18 cellular contexts compared by ENCODE assay signal in genomic region chr7:74044366-74045350, GRCh38. TPM values are rescaled to one million over a fixed set of nuclear protein-coding genes. Genes with fewer than 3 reads are reported as not detected.
DNase-seq lines count a peak whose midpoint lies in the region; ATAC-seq and TF ChIP-seq lines count a peak whose summit lies in the region.
"Had no signal": no experiment of that assay in that cellular context is flagged by ENCODE, and none has a peak within 500 bp of the region (broad histone marks: within the 10 kb centered on the region; RNA-seq: fewer than 3 reads in every experiment).

No MANE protein-coding gene starts in this region.

- H2AFZ ChIP-seq in SK-N-SH (ENCODE audit: low read depth) = no peak overlapping the region
- H2AFZ ChIP-seq: PC-9 had no signal

- H3K4me3 ChIP-seq in SK-N-SH (ENCODE audit: low read depth in 2 of 2, low read length in 1 of 2) = no peak overlapping the region
- no peak overlapping the region for H3K4me3 ChIP-seq in ascending aorta
- H3K4me3 ChIP-seq in thoracic aorta = no peak overlapping the region
- H3K4me3 ChIP-seq: PC-9 had no signal

- TF ChIP-seq CTCF in SK-N-SH (IDR thresholded peaks at IDR 0.05) = no peak
- no peak for TF ChIP-seq CTCF in ascending aorta (IDR thresholded peaks at IDR 0.05)
- TF ChIP-seq CTCF in thoracic aorta (IDR thresholded peaks at IDR 0.05) = no peak

- WGBS in SK-N-SH (ENCODE audit: low lambda C conversion rate) = 85% methylated on average over 20 of the region's 20 CpGs

- H4K20me1 ChIP-seq in SK-N-SH (ENCODE audit: insufficient read depth) = no peaks in the 10 kb centered on the region

- no peaks in the 10 kb centered on the region for H3K27me3 Mint-ChIP-seq in activated CD4-positive, alpha-beta T cell treated with anti-CD3 and anti-CD28 coated beads, Interleukin-2, amount 10 ng/mL, durations not matched to agents 24 days and 14 days

- H3K9me3 ChIP-seq in SK-N-SH (no peaks in the 10 kb centered on the region), ascending aorta (no peaks in the 10 kb centered on the region), thoracic aorta (no peaks in the 10 kb centered on the region)

- CTCF ChIA-PET in SK-N-SH (lab: Yijun Ruan, JAX) = interaction anchor here (0.5 to 12.6 kb wide), 11 partner anchors 10 to 1621 kb away, joined by 3 to 107 read pairs (median 4); partner anchors contain the start of genes EIF4H and ELN

- H3K36me3 Mint-ChIP-seq in activated CD4-positive, alpha-beta T cell treated with anti-CD3 and anti-CD28 coated beads, Interleukin-2, amount 10 ng/mL, durations not matched to agents 24 days and 14 days (ENCODE audit: low read depth) = no peaks in the 10 kb centered on the region
- H3K36me3 Mint-ChIP-seq: CD8-positive, alpha-beta T cell had no signal

- no peaks in the 10 kb centered on the region for H3K36me3 ChIP-seq in SK-N-SH (replicated peaks in 1 of 2; ENCODE audit: control insufficient read depth in 1 of 2, insufficient read depth in 2 of 2, low read length in 1 of 2)
- peaks cover 99 to 100% of the 10 kb centered on the region in 2 donors for H3K36me3 ChIP-seq in ascending aorta
- H3K36me3 ChIP-seq in thoracic aorta = peaks cover 91% of the 10 kb centered on the region

- H3K9me3 Mint-ChIP-seq in activated CD4-positive, alpha-beta T cell treated with anti-CD3 and anti-CD28 coated beads, Interleukin-2, amount 10 ng/mL, durations not matched to agents 24 days and 14 days = no peaks in the 10 kb centered on the region
- H3K9me3 Mint-ChIP-seq: CD8-positive, alpha-beta T cell had no signal

- H3K9me2 ChIP-seq in SK-N-SH = no peaks in the 10 kb centered on the region

- no peak overlapping the region for H3K4me2 ChIP-seq in SK-N-SH
- H3K4me2 ChIP-seq: PC-9 had no signal

- H3K4me1 ChIP-seq in SK-N-SH (ENCODE audit: control insufficient read depth in 1 of 2, insufficient read depth in 2 of 2, low read depth in 1 of 2, low read length in 1 of 2) (peaks cover 20 to 55% of the 10 kb centered on the region in 2 experiments), ascending aorta (peaks cover 0 to 20% of the 10 kb centered on the region in 2 donors), thoracic aorta (ENCODE audit: control insufficient read depth in 1 of 2, low read depth in 2 of 2) (peaks cover 0 to 47% of the 10 kb centered on the region in 2 donors)

- intact Hi-C loops in ascending aorta (cut with DNase I) = no loop called here
- intact Hi-C loops in activated CD4-positive, alpha-beta T cell treated with anti-CD3 and anti-CD28 coated beads, Interleukin-2, amount 10 ng/mL, durations not matched to agents 24 days and 14 days (cut with micrococcal nuclease) = no loop called here

- DNase-seq in SK-N-SH = no peak
- peak in 1 of 2 donors; percentile 73 for DNase-seq in ascending aorta (ENCODE audit: low spot score in 2 of 2)
- DNase-seq in midbrain (lab: John Stamatoyannopoulos, UW) = peak; percentile 61
- no peak for DNase-seq in thoracic aorta (ENCODE audit: low spot score)
- no peak for DNase-seq in iPS-NIHi11 (ENCODE audit: low spot score)
- no peak for DNase-seq in activated CD4-positive, alpha-beta T cell treated with anti-CD3 and anti-CD28 coated beads, Interleukin-2, amount 50 U/mL, for 1 hour
- DNase-seq in activated CD4-positive, alpha-beta T cell treated with anti-CD3 and anti-CD28 coated beads, Interleukin-2, amount 10 ng/mL, durations not matched to agents 24 days and 14 days = no peak
- DNase-seq: activated gamma-delta T cell treated with Interleukin-2 at 50 U/mL for 16 hours; CD8-positive, alpha-beta T cell; effector CD4-positive, alpha-beta T cell; Karpas-422; mesenchymal stem cell; NCI-H510A treated with DMSO at 0.1 percent for 48 hours; PC-9; stimulated activated CD4-positive, alpha-beta T cell treated with anti-CD3 and anti-CD28 coated beads, Interleukin-4, amount 100 ng/mL, for 24 hours; trophoblast cell had no signal

- H3F3A ChIP-seq in SK-N-SH (replicated peaks; ENCODE audit: insufficient read depth) = peaks cover 6% of the 10 kb centered on the region

- H3K27ac ChIP-seq in SK-N-SH (ENCODE audit: low read depth in 2 of 2, low read length in 1 of 2) = peak overlapping the region in 1 of 2 experiments; percentile 99; a peak in 2 of 4 replicates
- peak overlapping the region; percentile 68 to 98 for H3K27ac ChIP-seq in ascending aorta
- peak overlapping the region; percentile 94 to 95 for H3K27ac ChIP-seq in thoracic aorta
- H3K27ac ChIP-seq: PC-9 had no signal

- H3K4me1 Mint-ChIP-seq in activated CD4-positive, alpha-beta T cell treated with anti-CD3 and anti-CD28 coated beads, Interleukin-2, amount 10 ng/mL, durations not matched to agents 24 days and 14 days = no peaks in the 10 kb centered on the region

- H3K27ac Mint-ChIP-seq in activated CD4-positive, alpha-beta T cell treated with anti-CD3 and anti-CD28 coated beads, Interleukin-2, amount 10 ng/mL, durations not matched to agents 24 days and 14 days = no peak overlapping the region
- H3K27ac Mint-ChIP-seq: CD8-positive, alpha-beta T cell had no signal

- ATAC-seq in SK-N-SH treated with all-trans-retinoic acid at 6 μM for 48 hours (no peak), thoracic aorta (ENCODE audit: insufficient number of reproducible peaks, low FRiP score, low read depth) (no peak)
- ATAC-seq: CD8-positive, alpha-beta T cell had no signal

- H3K9ac ChIP-seq in SK-N-SH = no peak overlapping the region

- TF ChIP-seq EP300 in SK-N-SH (IDR thresholded peaks at IDR 0.05; ENCODE audit: borderline replicate concordance in 1 of 2, low read depth in 1 of 2, low read length in 1 of 2) = no peak

- no peaks in the 10 kb centered on the region for H3K79me2 ChIP-seq in SK-N-SH (ENCODE audit: insufficient read depth)

- POLR2A ChIA-PET in SK-N-SH (lab: Yijun Ruan, JAX) = interaction anchor here (0.6 to 3.1 kb wide), 7 partner anchors 11 to 179 kb away, joined by 3 to 24 read pairs (median 3); partner anchors contain the start of gene LIMK1

- H3K4me3 Mint-ChIP-seq in activated CD4-positive, alpha-beta T cell treated with anti-CD3 and anti-CD28 coated beads, Interleukin-2, amount 10 ng/mL, durations not matched to agents 24 days and 14 days = no peak overlapping the region
- H3K4me3 Mint-ChIP-seq: CD8-positive, alpha-beta T cell had no signal

- no peak for TF ChIP-seq RAD21 in SK-N-SH (IDR thresholded peaks at IDR 0.05; ENCODE audit: low read length)

- H3K27me3 ChIP-seq in SK-N-SH (ENCODE audit: insufficient read depth) (no peaks in the 10 kb centered on the region), ascending aorta (no peaks in the 10 kb centered on the region), thoracic aorta (replicated peaks; ENCODE audit: insufficient read depth) (no peaks in the 10 kb centered on the region)

TF ChIP-seq in SK-N-SH, 30 proteins besides CTCF, POLR2A, EP300 and RAD21:
- TF ChIP-seq PBX3 (IDR thresholded peaks at IDR 0.05) (no peak), MXI1 (IDR thresholded peaks at IDR 0.05; ENCODE audit: low read depth, low read length) (peak; percentile 47; the same call in 1 of the 2 replicates)

TF ChIP-seq in SK-N-SH treated with all-trans-retinoic acid at 6 μM for 48 hours, 23 proteins besides CTCF, POLR2A, EP300 and RAD21:
- no peak for TF ChIP-seq RARB (CRISPR knock-in tag; IDR thresholded peaks at IDR 0.05)

RNA-seq across cellular contexts. Expression of gene ELN, which starts 16.7 kb away (rescaled TPM):
- 8.9 and 12.5 TPM in 2 replicates for polyA plus RNA-seq in SK-N-SH (2012; rRNA removed)
- 3.6 and 6.1 TPM in 2 replicates for polyA plus RNA-seq in SK-N-SH (2012; cell fraction: cytosol; rRNA removed)
- 10.6 and 13.4 TPM in 2 replicates for polyA plus RNA-seq in SK-N-SH (2012; cell fraction: nucleus; rRNA removed)
- total RNA-seq in ascending aorta (395 TPM), thoracic aorta (1,000 to 10,000 TPM; 1,484 to 3,836 TPM)
- not detected in 2 replicates for total RNA-seq in activated CD4-positive, alpha-beta T cell treated with anti-CD3 and anti-CD28 coated beads, Interleukin-2, amount 10 ng/mL, durations not matched to agents 24 days and 14 days
- total RNA-seq: CD8-positive, alpha-beta T cell had no signal
- polyA plus RNA-seq: neural cell had no signal

RNA-seq across cellular contexts. Expression of gene LIMK1, which starts 38.9 kb away (rescaled TPM):
- 64.4 and 86.6 TPM in 2 replicates for polyA plus RNA-seq in SK-N-SH (2012; rRNA removed)
- 46.4 and 70.1 TPM in 2 replicates for polyA plus RNA-seq in SK-N-SH (2012; cell fraction: cytosol; rRNA removed)
- polyA plus RNA-seq in SK-N-SH (2012; cell fraction: nucleus; rRNA removed) = 118 and 178 TPM in 2 replicates
- 30.0 TPM for total RNA-seq in ascending aorta
- total RNA-seq in thoracic aorta = 10 to 100 TPM; 19.7 to 19.9 TPM
- 25.3 and 26.3 TPM in 2 replicates for total RNA-seq in activated CD4-positive, alpha-beta T cell treated with anti-CD3 and anti-CD28 coated beads, Interleukin-2, amount 10 ng/mL, durations not matched to agents 24 days and 14 days

Comparison
In these comparisons a context has a peak if more than half of its experiments do, and no peak if none do; other contexts are left out.
1. RNA of gene ELN, which starts 16.7 kb away (total RNA-seq): 1,484 to 3,836 TPM in thoracic aorta and 395 TPM in ascending aorta (single experiment); not detected in activated CD4-positive, alpha-beta T cell treated with anti-CD3 and anti-CD28 coated beads, Interleukin-2, amount 10 ng/mL, durations not matched to agents 24 days and 14 days; every median in the first group is over 100 times any median in the second.